Comparison of ENCODE assay signal across 10 cellular contexts in the genomic region with DNA sequence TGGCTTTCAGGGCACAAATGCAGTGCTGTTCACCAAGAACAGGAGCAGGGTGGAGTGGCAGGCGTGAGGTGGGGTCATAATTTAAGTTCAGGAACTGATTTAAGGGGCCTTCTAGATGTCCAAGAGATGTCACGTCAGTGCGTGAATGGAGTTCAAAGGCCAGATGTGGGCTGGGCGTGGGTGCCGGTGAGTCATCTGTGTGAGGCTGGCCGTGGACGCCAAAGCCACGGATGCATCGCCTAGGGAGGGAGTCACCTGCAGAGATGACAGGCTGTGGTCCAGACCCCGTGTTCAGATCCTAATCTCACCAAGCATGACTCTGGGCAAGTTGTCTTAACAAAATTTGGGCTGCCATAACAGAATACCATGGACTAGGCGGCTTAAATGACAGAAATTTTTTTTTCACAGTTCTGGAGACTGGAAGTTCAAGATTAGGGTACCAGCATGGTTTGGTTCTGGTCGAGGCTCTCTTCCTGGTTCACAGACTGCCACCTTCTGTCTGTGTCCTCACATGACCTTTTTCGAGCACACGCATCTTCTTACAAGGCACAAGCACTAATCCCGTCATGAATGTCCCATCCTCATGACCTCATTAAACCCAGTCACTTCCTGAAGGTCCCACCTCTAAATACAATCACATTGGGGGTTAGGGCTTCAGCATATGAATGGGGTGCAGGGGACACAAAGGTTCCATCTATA.
DNase-seq lines count a peak whose midpoint lies in the region; ATAC-seq, FAIRE-seq and TF ChIP-seq lines count a peak whose summit lies in the region.
"Had no signal": no experiment of that assay in that cellular context is flagged by ENCODE, and none has a peak within 500 bp of the region (broad histone marks: within the 10 kb centered on the region; RNA-seq: fewer than 3 reads in every experiment).

No MANE protein-coding gene starts in this region.

- peaks cover 6% of the 10 kb centered on the region in 2 experiments for H3K4me1 ChIP-seq in trophoblast cell (ENCODE audit: control insufficient read depth in 1 of 2, insufficient read depth in 2 of 2, low read length in 2 of 2)

- no peak overlapping the region for H3K4me2 ChIP-seq in trophoblast cell (ENCODE audit: low read length)

- no peak overlapping the region for H2BK120ac ChIP-seq in trophoblast cell (ENCODE audit: insufficient read depth, low read length, poor library complexity)

- H3K36me3 ChIP-seq in WERI-Rb-1 = no peaks in the 10 kb centered on the region; the same call in 1 of the 2 replicates
- peaks cover 0 to 3% of the 10 kb centered on the region in 2 experiments for H3K36me3 ChIP-seq in trophoblast cell (ENCODE audit: control insufficient read depth in 1 of 2, insufficient read depth in 2 of 2, low read length in 2 of 2)

- peak; percentile 60 to 84 for ATAC-seq in activated T-cell treated with anti-CD3 and anti-CD28 coated beads, Interleukin-2, amount 50 U/mL, for 72 hours (replicated peaks in 1 of 2)

- no peak overlapping the region for H2AK5ac ChIP-seq in trophoblast cell (ENCODE audit: low read length)

- H3K4me3 ChIP-seq in WERI-Rb-1 (ENCODE audit: low read depth, low read length) (no peak overlapping the region), trophoblast cell (ENCODE audit: low read depth, low read length) (no peak overlapping the region)

- no peak overlapping the region for H4K91ac ChIP-seq in trophoblast cell (ENCODE audit: low read depth, low read length)

- TF ChIP-seq CTCF in WERI-Rb-1 (IDR thresholded peaks at IDR 0.05; ENCODE audit: low read depth, low read length) = no peak

- H3K36me3 Mint-ChIP-seq in activated T-cell treated with anti-CD3 and anti-CD28 coated beads, Interleukin-2, amount 50 U/mL, for 72 hours (ENCODE audit: insufficient read depth in 2 of 2) = no peaks in the 10 kb centered on the region

- H3K18ac ChIP-seq in trophoblast cell (ENCODE audit: low read length) = no peak overlapping the region

- DNase-seq in activated T-cell treated with anti-CD3 and anti-CD28 coated beads, Interleukin-2, amount 50 U/mL, for 72 hours = peak; percentile 51 to 53
- DNase-seq in activated T-cell treated with anti-CD3 and anti-CD28 coated beads, Interleukin-2, amount 50 U/mL, for 1 hour = no peak
- DNase-seq in HT1080 (ENCODE audit: low read depth) (peak; percentile 5), WERI-Rb-1 (peak; percentile 24), trophoblast cell (peak; percentile 87 to 94), NCI-H2081 treated with DMSO at 0.1 percent for 48 hours (lab: John Stamatoyannopoulos, UW) (no peak), T1000 (lab: John Stamatoyannopoulos, UW) (no peak), H54 (ENCODE audit: insufficient read length, low spot score) (no peak)
- DNase-seq: activated CD8-positive, alpha-beta memory T cell treated with anti-CD3 and anti-CD28 coated beads, Interleukin-2, amount 50 U/mL, for 4 hours; NCI-H774 had no signal

- H3K27ac ChIP-seq in WERI-Rb-1 = no peak overlapping the region
- H3K27ac ChIP-seq in trophoblast cell (ENCODE audit: low read depth, low read length) = no peak overlapping the region

- FAIRE-seq in H54 (lab: Jason Lieb, UNC) = no peak

- H4K12ac ChIP-seq in trophoblast cell (ENCODE audit: low read depth, low read length) = no peak overlapping the region

- H2BK5ac ChIP-seq in trophoblast cell (ENCODE audit: low read depth, low read length, poor library complexity) = no peak overlapping the region

- no peak overlapping the region for H2BK12ac ChIP-seq in trophoblast cell (ENCODE audit: low read length)

- no peak overlapping the region for H3K14ac ChIP-seq in trophoblast cell (ENCODE audit: low read length)

- no peaks in the 10 kb centered on the region for H3K79me2 ChIP-seq in trophoblast cell (ENCODE audit: control insufficient read depth, insufficient read depth, low read length, poor library complexity)

- WGBS in trophoblast cell (ENCODE audit: extremely low coverage, insufficient coverage, insufficient read length) = no CpG with 5 or more reads among the region's 15 CpGs

- no peaks in the 10 kb centered on the region for H3K9me3 Mint-ChIP-seq in activated T-cell treated with anti-CD3 and anti-CD28 coated beads, Interleukin-2, amount 50 U/mL, for 72 hours

- no peak overlapping the region for H3K4ac ChIP-seq in trophoblast cell (ENCODE audit: low read depth, low read length)

- H2AFZ ChIP-seq in trophoblast cell (ENCODE audit: insufficient read depth, low read length, poor library complexity) = no peak overlapping the region

- TF ChIP-seq POLR2A in H54 (IDR thresholded peaks at IDR 0.05; ENCODE audit: low read depth, low read length) = no peak

- H4K8ac ChIP-seq in trophoblast cell (ENCODE audit: low read depth, low read length) = no peak overlapping the region

- no peaks in the 10 kb centered on the region for H3K79me1 ChIP-seq in trophoblast cell (ENCODE audit: low read length)

- H3K9me3 ChIP-seq in WERI-Rb-1 (ENCODE audit: severe bottlenecking) (no peaks in the 10 kb centered on the region), trophoblast cell (ENCODE audit: insufficient read depth, low read depth, low read length) (peaks cover 3% of the 10 kb centered on the region)

- H3K27me3 Mint-ChIP-seq in activated T-cell treated with anti-CD3 and anti-CD28 coated beads, Interleukin-2, amount 50 U/mL, for 72 hours (ENCODE audit: low read depth) = no peaks in the 10 kb centered on the region

- no peak overlapping the region for H3K27ac Mint-ChIP-seq in activated T-cell treated with anti-CD3 and anti-CD28 coated beads, Interleukin-2, amount 50 U/mL, for 72 hours

- H3K9ac ChIP-seq in trophoblast cell (ENCODE audit: low read length) = no peak overlapping the region

- no peak overlapping the region for H3K4me3 Mint-ChIP-seq in activated T-cell treated with anti-CD3 and anti-CD28 coated beads, Interleukin-2, amount 50 U/mL, for 72 hours

- peaks cover 8% of the 10 kb centered on the region for H3K4me1 Mint-ChIP-seq in activated T-cell treated with anti-CD3 and anti-CD28 coated beads, Interleukin-2, amount 50 U/mL, for 72 hours (ENCODE audit: low read depth)

- H3K23ac ChIP-seq in trophoblast cell (ENCODE audit: low read length) = no peak overlapping the region

- H3K27me3 ChIP-seq in WERI-Rb-1 (ENCODE audit: insufficient read depth, low read depth, severe bottlenecking) (no peaks in the 10 kb centered on the region), trophoblast cell (ENCODE audit: insufficient read depth, low read length) (no peaks in the 10 kb centered on the region)

Comparison
In these comparisons a context has a peak if more than half of its experiments do, and no peak if none do; other contexts are left out.
1. DNase-seq: peak in activated T-cell treated with anti-CD3 and anti-CD28 coated beads, Interleukin-2, amount 50 U/mL, for 72 hours (2 of 2), HT1080 (single experiment), WERI-Rb-1 (single experiment) and trophoblast cell (2 of 2); none in activated T-cell treated with anti-CD3 and anti-CD28 coated beads, Interleukin-2, amount 50 U/mL, for 1 hour (single experiment), NCI-H2081 treated with DMSO at 0.1 percent for 48 hours (single experiment), T1000 (single experiment) and H54 (single experiment).